Comparison of ENCODE assay signal across 10 cellular contexts in genomic region chr3:170350515-170351413, GRCh38. TPM values are rescaled to one million over a fixed set of nuclear protein-coding genes. Genes with fewer than 3 reads are reported as not detected.
DNase-seq lines count a peak whose midpoint lies in the region; ATAC-seq and TF ChIP-seq lines count a peak whose summit lies in the region.
"Had no signal": no experiment of that assay in that cellular context is flagged by ENCODE, and none has a peak within 500 bp of the region (broad histone marks: within the 10 kb centered on the region; RNA-seq: fewer than 3 reads in every experiment).

No MANE protein-coding gene starts in this region.

- peak; percentile 81 for DNase-seq in NCI-H2196 treated with DMSO at 0.1 percent for 48 hours (lab: John Stamatoyannopoulos, UW; ENCODE audit: unreplicated experiment)
- no peak for DNase-seq in psoas muscle
- no peak for DNase-seq in vagina (ENCODE audit: extremely low spot score in 2 of 2)
- DNase-seq in NCI-H2081 treated with DMSO at 0.1 percent for 48 hours (lab: John Stamatoyannopoulos, UW): no peak
- no peak for DNase-seq in A172 (ENCODE audit: low spot score)
- DNase-seq: DMS79, islet precursor cell had no signal

- intact Hi-C loops in psoas muscle (cut with DNase I) (loop anchor here in 1 of 2 donors (10.0 kb wide), 1 partner anchor 586 kb away; the partner anchor contains the start of genes ACTRT3 and TERC), vagina (cut with DNase I) (no loop called here)

- peak; percentile 35 for ATAC-seq in GM19025 (IDR thresholded peaks at IDR 0.05; ENCODE audit: low read depth, unreplicated experiment)
- ATAC-seq in HG02763 (IDR thresholded peaks at IDR 0.05; ENCODE audit: unreplicated experiment): peak; percentile 46
- ATAC-seq in psoas muscle: peak; percentile 67 to 85 (median 75)
- ATAC-seq: esophagus mucosa had no signal

- H3K9me3 ChIP-seq in psoas muscle (no peaks in the 10 kb centered on the region), vagina (no peaks in the 10 kb centered on the region)

- H3K4me1 ChIP-seq in psoas muscle: peaks cover 9% of the 10 kb centered on the region
- peaks cover 5% of the 10 kb centered on the region for H3K4me1 ChIP-seq in vagina

- no peak for TF ChIP-seq POLR2A in vagina (IDR thresholded peaks at IDR 0.05)

- H3K27me3 ChIP-seq in psoas muscle (ENCODE audit: insufficient read depth in 3 of 3, low read length in 2 of 3) (no peaks in the 10 kb centered on the region), vagina (no peaks in the 10 kb centered on the region)

- TF ChIP-seq CTCF in psoas muscle (IDR thresholded peaks at IDR 0.05) (no peak), vagina (IDR thresholded peaks at IDR 0.05) (no peak)

- 64 to 80% (median 68%) methylated on average over 8 of the region's 8 CpGs for WGBS in psoas muscle, 3 donors

- H3K36me3 ChIP-seq in psoas muscle (ENCODE audit: insufficient read depth in 1 of 2, low read depth in 1 of 2): no peaks in the 10 kb centered on the region
- H3K36me3 ChIP-seq in vagina: no peaks in the 10 kb centered on the region

- H3K4me3 ChIP-seq in psoas muscle: no peak overlapping the region
- no peak overlapping the region for H3K4me3 ChIP-seq in vagina

- H3K27ac ChIP-seq in psoas muscle: peak overlapping the region; percentile 38
- H3K27ac ChIP-seq in vagina: no peak overlapping the region

RNA-seq across cellular contexts. Expression of gene SKIL, which starts 6.8 kb away (rescaled TPM):
- total RNA-seq in psoas muscle (10 to 100 TPM; 30.1 to 46.6 (median 40.2) TPM), vagina (48.1 TPM)
- polyA plus RNA-seq in psoas muscle: 10 to 100 TPM in 2 of 3 donors, 1 to 10 TPM in 1; 7.3 to 15.9 (median 14.0) TPM
- total RNA-seq in A172 (2014; rRNA removed; shearing (Covaris generic)): 51.3 and 56.8 TPM in 2 replicates
